ENCODE assay signal across 5 cellular contexts in the genomic region with DNA sequence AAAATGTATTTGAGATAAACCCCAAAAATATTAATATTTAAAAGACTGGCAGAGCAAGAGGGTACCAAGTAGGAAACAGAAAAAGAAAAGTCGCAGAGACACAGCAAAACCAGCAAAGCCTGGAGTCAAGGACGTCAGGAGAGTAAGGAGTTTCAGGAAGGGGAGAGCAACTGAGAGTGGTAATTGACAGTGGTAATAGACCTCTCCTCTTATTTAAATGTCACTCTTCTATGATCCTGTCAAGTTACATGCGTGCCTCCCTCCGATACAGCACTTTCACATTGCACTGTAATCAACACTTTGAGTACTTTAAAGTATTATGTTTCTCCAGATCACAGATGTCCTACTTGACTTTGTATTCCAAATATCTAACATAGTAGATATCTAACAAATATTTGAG.
"Had no signal": no experiment of that assay in that cellular context is flagged by ENCODE, and none has a peak within 500 bp of the region (broad histone marks: within the 10 kb centered on the region; RNA-seq: fewer than 3 reads in every experiment).

No MANE protein-coding gene starts in this region.

- FAIRE-seq: HepG2, HTR-8/SVneo had no signal

- ATAC-seq: HepG2 had no signal

- H3K27ac ChIP-seq: HL-60 had no signal

- DNase-seq: IMR-90, KBM-7 had no signal
